Comparison of ENCODE assay signal across 13 cellular contexts in the genomic region with DNA sequence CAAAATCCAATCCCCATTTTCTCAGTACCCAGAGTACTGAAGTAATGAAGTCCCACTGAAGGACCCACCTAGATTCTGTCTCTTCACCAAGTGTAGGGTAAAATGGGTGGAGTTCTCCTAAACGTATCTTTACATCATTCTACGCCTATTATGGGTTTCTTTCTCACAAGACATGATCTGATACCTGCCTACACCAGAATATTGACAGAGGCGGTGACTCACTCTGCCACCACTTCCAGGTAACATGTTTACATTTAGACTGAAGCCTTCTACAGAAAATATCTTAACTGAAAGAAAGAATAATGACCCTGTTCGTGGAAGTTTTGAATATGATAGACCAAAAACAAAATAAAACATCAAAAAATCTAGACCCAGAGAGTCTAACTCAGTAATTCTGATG.
DNase-seq lines count a peak whose midpoint lies in the region; ATAC-seq, FAIRE-seq and TF ChIP-seq lines count a peak whose summit lies in the region.
"Had no signal": no experiment of that assay in that cellular context is flagged by ENCODE, and none has a peak within 500 bp of the region (broad histone marks: within the 10 kb centered on the region; RNA-seq: fewer than 3 reads in every experiment).

No MANE protein-coding gene starts in this region.

- H3K4me2 ChIP-seq in keratinocyte (ENCODE audit: control insufficient read depth, extremely low read depth, insufficient read depth, low read depth, low read length): no peak overlapping the region

- H3K79me2 ChIP-seq in keratinocyte (ENCODE audit: control insufficient read depth, insufficient read depth, low read length): no peaks in the 10 kb centered on the region

- H3K9me3 ChIP-seq in keratinocyte (ENCODE audit: control insufficient read depth, low read depth, low read length) (no peaks in the 10 kb centered on the region), heart right ventricle (peaks cover 0 to 13% (median 0%) of the 10 kb centered on the region in 11 donors), MG63 (peaks cover 7% of the 10 kb centered on the region; the same call in 1 of the 2 replicates)
- H3K9me3 ChIP-seq: gastroesophageal sphincter, right lobe of liver had no signal

- H3K4me1 ChIP-seq in keratinocyte (ENCODE audit: control insufficient read depth, extremely low read depth, insufficient read depth, low read length) (peaks cover 17% of the 10 kb centered on the region), heart right ventricle (peaks cover 0 to 26% (median 9%) of the 10 kb centered on the region in 9 donors)
- H3K4me1 ChIP-seq: gastroesophageal sphincter, right lobe of liver had no signal

- dilution Hi-C loops in keratinocyte (cut with MboI; ENCODE audit: extremely low pct_ligation_motif_present, low sequenced_read_pairs): no loop called here

- peaks cover 7 to 8% of the 10 kb centered on the region in 2 donors for H3K9me3 Mint-ChIP-seq in activated T-cell treated with anti-CD3 and anti-CD28 coated beads, Interleukin-2, amount 50 U/mL, for 72 hours
- H3K9me3 Mint-ChIP-seq: type B pancreatic cell had no signal

- H3K4me3 ChIP-seq in keratinocyte (ENCODE audit: control insufficient read depth in 2 of 3, extremely low read depth in 1 of 3, insufficient read depth in 2 of 3, low read depth in 1 of 3, low read length in 3 of 3): no peak overlapping the region
- H3K4me3 ChIP-seq in heart right ventricle: no peak overlapping the region
- no peak overlapping the region for H3K4me3 ChIP-seq in MG63
- H3K4me3 ChIP-seq: gastroesophageal sphincter, right lobe of liver had no signal

- WGBS in heart right ventricle, 2 donors: 81 to 88% methylated on average over 4 of the region's 4 CpGs

- H3K4me3 Mint-ChIP-seq in activated T-cell treated with anti-CD3 and anti-CD28 coated beads, Interleukin-2, amount 50 U/mL, for 72 hours: peak overlapping the region; percentile 68 to 85
- H3K4me3 Mint-ChIP-seq: memory B cell, type B pancreatic cell had no signal

- H3K27ac Mint-ChIP-seq in activated T-cell treated with anti-CD3 and anti-CD28 coated beads, Interleukin-2, amount 50 U/mL, for 72 hours: peak overlapping the region; percentile 96
- H3K27ac Mint-ChIP-seq: memory B cell, type B pancreatic cell had no signal

- H3K4me1 Mint-ChIP-seq in activated T-cell treated with anti-CD3 and anti-CD28 coated beads, Interleukin-2, amount 50 U/mL, for 72 hours (ENCODE audit: low read depth): peaks cover 83% of the 10 kb centered on the region

- ATAC-seq in activated T-cell treated with anti-CD3 and anti-CD28 coated beads, Interleukin-2, amount 50 U/mL, for 72 hours (replicated peaks in 1 of 2): peak; percentile 93
- ATAC-seq in stimulated activated naive CD8-positive, alpha-beta T cell treated with anti-CD3 and anti-CD28 coated beads, Interleukin-15, Interleukin-2, amounts not matched to agents 100 U/mL and 50 U/mL, for 24 hours: peak; percentile 85
- ATAC-seq in heart right ventricle: no peak
- ATAC-seq: gastroesophageal sphincter had no signal

- H3K27me3 ChIP-seq in keratinocyte (ENCODE audit: control insufficient read depth, extremely low read depth, insufficient read depth, low read length) (no peaks in the 10 kb centered on the region), heart right ventricle (no peaks in the 10 kb centered on the region), MG63 (no peaks in the 10 kb centered on the region)
- H3K27me3 ChIP-seq: gastroesophageal sphincter, right lobe of liver had no signal

- H3K9ac ChIP-seq in keratinocyte (ENCODE audit: control insufficient read depth, extremely low read depth, insufficient read depth, low read length): no peak overlapping the region

- no peaks in the 10 kb centered on the region for H4K20me1 ChIP-seq in keratinocyte (ENCODE audit: control insufficient read depth, extremely low read depth, insufficient read depth, low read length)

- H2AFZ ChIP-seq in keratinocyte (ENCODE audit: control insufficient read depth, low read length): no peak overlapping the region

- H3K36me3 Mint-ChIP-seq in activated T-cell treated with anti-CD3 and anti-CD28 coated beads, Interleukin-2, amount 50 U/mL, for 72 hours (ENCODE audit: insufficient read depth in 2 of 2): peaks cover 4 to 27% of the 10 kb centered on the region in 2 donors
- H3K36me3 Mint-ChIP-seq: memory B cell, type B pancreatic cell had no signal

- no peak for TF ChIP-seq CTCF in keratinocyte (optimal IDR thresholded peaks at IDR 0.05 in 1 of 3, IDR thresholded peaks at IDR 0.05 in 1 of 3, conservative IDR thresholded peaks at IDR 0.05 in 1 of 3; ENCODE audit: extremely low read depth in 1 of 3, insufficient read depth in 2 of 3, low read length in 3 of 3)
- no peak for TF ChIP-seq CTCF in heart right ventricle (IDR thresholded peaks at IDR 0.05)

- DNase-seq in T follicular helper cell (ENCODE audit: low read depth) (peak; percentile 49), keratinocyte (ENCODE audit: low read depth, low spot score) (no peak), heart right ventricle (no peak), NCI-H1105 (lab: John Stamatoyannopoulos, UW) (no peak), DMS79 (lab: John Stamatoyannopoulos, UW) (no peak), MG63 (no peak)
- DNase-seq in activated T-cell treated with anti-CD3 and anti-CD28 coated beads, Interleukin-2, amount 50 U/mL, for 72 hours: peak; percentile 65 to 71
- DNase-seq in stimulated activated naive CD8-positive, alpha-beta T cell treated with anti-CD3 and anti-CD28 coated beads, Interleukin-15, Interleukin-2, amounts not matched to agents 100 U/mL and 50 U/mL, for 24 hours: no peak
- DNase-seq: NCI-H226, right lobe of liver had no signal

- FAIRE-seq in keratinocyte (lab: Jason Lieb, UNC): peak; percentile 56

- H3K27ac ChIP-seq in keratinocyte (ENCODE audit: control insufficient read depth, insufficient read depth, low read length) (no peak overlapping the region), heart right ventricle (peak overlapping the region in 1 of 10 donors; percentile 28)
- H3K27ac ChIP-seq: gastroesophageal sphincter, right lobe of liver had no signal

- H3K36me3 ChIP-seq in keratinocyte (ENCODE audit: control insufficient read depth in 2 of 2, extremely low read depth in 1 of 2, insufficient read depth in 2 of 2, low read length in 2 of 2) (no peaks in the 10 kb centered on the region), heart right ventricle (no peaks in the 10 kb centered on the region), MG63 (no peaks in the 10 kb centered on the region)
- H3K36me3 ChIP-seq: gastroesophageal sphincter, right lobe of liver had no signal

- intact Hi-C loops in heart right ventricle (cut with DNase I): loop anchor here in 1 of 10 donors (10.0 kb wide), 1 partner anchor 1071 kb away; no protein-coding TSS in a partner anchor

- H3K27me3 Mint-ChIP-seq in activated T-cell treated with anti-CD3 and anti-CD28 coated beads, Interleukin-2, amount 50 U/mL, for 72 hours (ENCODE audit: low read depth): no peaks in the 10 kb centered on the region
- H3K27me3 Mint-ChIP-seq: memory B cell, type B pancreatic cell had no signal

- no peaks in the 10 kb centered on the region for H3K9me1 ChIP-seq in keratinocyte (ENCODE audit: control insufficient read depth, extremely low read depth, insufficient read depth, low read length)

Comparison
In these comparisons a context has a peak if more than half of its experiments do, and no peak if none do; other contexts are left out.
1. DNase-seq: peak in T follicular helper cell (single experiment) and activated T-cell treated with anti-CD3 and anti-CD28 coated beads, Interleukin-2, amount 50 U/mL, for 72 hours (2 of 2); none in keratinocyte (single experiment), stimulated activated naive CD8-positive, alpha-beta T cell treated with anti-CD3 and anti-CD28 coated beads, Interleukin-15, Interleukin-2, amounts not matched to agents 100 U/mL and 50 U/mL, for 24 hours (single experiment), heart right ventricle (0 of 2), NCI-H1105 (single experiment), DMS79 (single experiment) and MG63 (single experiment).
2. ATAC-seq: peak in activated T-cell treated with anti-CD3 and anti-CD28 coated beads, Interleukin-2, amount 50 U/mL, for 72 hours (2 of 2) and stimulated activated naive CD8-positive, alpha-beta T cell treated with anti-CD3 and anti-CD28 coated beads, Interleukin-15, Interleukin-2, amounts not matched to agents 100 U/mL and 50 U/mL, for 24 hours (single experiment); none in heart right ventricle (0 of 8).